In the genomic region with DNA sequence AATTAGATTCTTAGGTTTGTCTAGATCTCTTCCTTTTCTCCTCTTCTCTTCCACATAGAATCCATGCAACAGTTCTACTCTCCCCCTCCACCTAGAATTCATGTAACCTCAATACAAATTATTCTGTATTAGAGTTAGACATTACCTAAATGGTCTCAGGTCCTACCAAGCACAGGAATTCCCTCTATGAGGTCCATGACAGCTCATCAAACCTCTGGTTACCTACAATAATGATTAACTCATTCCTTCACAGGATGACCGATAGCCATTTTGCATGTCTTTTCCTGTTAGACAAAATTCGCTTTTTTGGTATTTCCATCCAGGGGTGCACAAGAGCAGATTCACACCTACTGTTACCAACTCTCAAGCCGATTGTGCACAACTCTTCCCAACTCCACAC, we compare ENCODE assay signal across 19 cellular contexts. TPM values are rescaled to one million over a fixed set of nuclear protein-coding genes. Genes with fewer than 3 reads are reported as not detected.
A peak's percentile ranks its signal among the peaks of the same experiment; 100 is the strongest.
DNase-seq lines count a peak whose midpoint lies in the region; ATAC-seq, FAIRE-seq and TF ChIP-seq lines count a peak whose summit lies in the region.
"Had no signal": no experiment of that assay in that cellular context is flagged by ENCODE, and none has a peak within 500 bp of the region (broad histone marks: within the 10 kb centered on the region; RNA-seq: fewer than 3 reads in every experiment).

No MANE protein-coding gene starts in this region.

- no peak overlapping the region for H3K4me3 ChIP-seq in left ventricle myocardium inferior
- no peak overlapping the region for H3K4me3 ChIP-seq in right atrium auricular region
- H3K4me3 ChIP-seq: BLaER1, HAP-1 had no signal

- intact Hi-C loops in left ventricle myocardium inferior (cut with micrococcal nuclease) = no loop called here

- TF ChIP-seq CTCF in left ventricle myocardium inferior (IDR thresholded peaks at IDR 0.05; ENCODE audit: borderline replicate concordance) (no peak), right atrium auricular region (IDR thresholded peaks at IDR 0.05) (no peak)

- H3K27me3 ChIP-seq in left ventricle myocardium inferior (ENCODE audit: low read depth) (no peaks in the 10 kb centered on the region), right atrium auricular region (no peaks in the 10 kb centered on the region)
- H3K27me3 ChIP-seq: BLaER1 had no signal

- H3K4me1 ChIP-seq in left ventricle myocardium inferior (peaks cover 12% of the 10 kb centered on the region), right atrium auricular region (peaks cover 0 to 13% of the 10 kb centered on the region in 2 donors)
- H3K4me1 ChIP-seq: HAP-1 had no signal

- no peak for DNase-seq in left ventricle myocardium inferior
- DNase-seq in right atrium auricular region (ENCODE audit: low spot score) = no peak
- peak; percentile 57 for DNase-seq in RCC 7860 (ENCODE audit: low spot score)
- DNase-seq in kidney glomerular epithelial cell (lab: John Stamatoyannopoulos, UW) = peak; percentile 21
- DNase-seq in NCI-H82 treated with DMSO at 0.1 percent for 48 hours (lab: John Stamatoyannopoulos, UW; ENCODE audit: unreplicated experiment) = no peak
- DNase-seq in HuH-7.5 (ENCODE audit: low spot score) = no peak
- DNase-seq: AML-193; Caco-2; CD8-positive, alpha-beta memory T cell; DND-41; GDM1; KG1 had no signal

- peaks cover under 1% of the 10 kb centered on the region for H3K9me3 ChIP-seq in left ventricle myocardium inferior (replicated peaks)
- H3K9me3 ChIP-seq in right atrium auricular region = peaks cover 0 to 2% of the 10 kb centered on the region in 2 donors
- H3K9me3 ChIP-seq: Caco-2, HAP-1 had no signal

- ATAC-seq in HG03457 (IDR thresholded peaks at IDR 0.05; ENCODE audit: unreplicated experiment) (no peak), HG02885 (IDR thresholded peaks at IDR 0.05; ENCODE audit: poor library complexity, unreplicated experiment) (no peak)

- no peaks in the 10 kb centered on the region for H3K36me3 ChIP-seq in left ventricle myocardium inferior
- H3K36me3 ChIP-seq in right atrium auricular region = no peaks in the 10 kb centered on the region
- H3K36me3 ChIP-seq: BLaER1, HAP-1 had no signal

- H3K27ac ChIP-seq in left ventricle myocardium inferior (replicated peaks) (peak overlapping the region; percentile 41), right atrium auricular region (no peak overlapping the region)
- H3K27ac ChIP-seq: 22Rv1, BLaER1 had no signal

- peak; percentile 85 for FAIRE-seq in RCC 7860 (lab: Jason Lieb, UNC)
- FAIRE-seq: H1 had no signal

RNA-seq across cellular contexts. Expression of gene BMP2, which starts 27.4 kb away (rescaled TPM):
- total RNA-seq in left ventricle myocardium inferior = 2.4 TPM
- 1 to 10 TPM; 6.9 to 8.9 TPM for total RNA-seq in right atrium auricular region
- total RNA-seq: A673; CD8-positive, alpha-beta memory T cell had no signal

Comparison
In these comparisons a context has a peak if more than half of its experiments do, and no peak if none do; other contexts are left out.
1. DNase-seq: peak in RCC 7860 (single experiment) and kidney glomerular epithelial cell (single experiment); none in left ventricle myocardium inferior (single experiment), right atrium auricular region (single experiment), NCI-H82 treated with DMSO at 0.1 percent for 48 hours (single experiment) and HuH-7.5 (single experiment).